In genomic region chr10:87696922-87697714, GRCh38 we compare ENCODE assay signal across 27 cellular contexts.
"Had no signal": no experiment of that assay in that cellular context is flagged by ENCODE, and none has a peak within 500 bp of the region (broad histone marks: within the 10 kb centered on the region; RNA-seq: fewer than 3 reads in every experiment).

No MANE protein-coding gene starts in this region.

- ATAC-seq: activated CD4-positive, CD25-positive, alpha-beta regulatory T cell treated with anti-CD3 and anti-CD28 coated beads, Interleukin-2, amount 50 U/mL, for 24 hours; body of pancreas; foreskin keratinocyte; heart left ventricle; stimulated activated naive B cell treated with anti-CD40 and anti-IgM and Interleukin-4, amounts not matched to agents 10 μg/mL and 1 μg/mL and 100 μg/mL, for 72 hours; upper lobe of right lung had no signal

- H3K27me3 ChIP-seq: body of pancreas, heart left ventricle, sigmoid colon, stomach, thyroid gland, upper lobe of right lung had no signal

- H3K27ac ChIP-seq: body of pancreas, coronary artery, dorsolateral prefrontal cortex, foreskin keratinocyte, heart left ventricle, sigmoid colon, stomach, thyroid gland, upper lobe of right lung, WERI-Rb-1 had no signal

- H3K9me3 ChIP-seq: body of pancreas, heart left ventricle, sigmoid colon, stomach, thyroid gland, upper lobe of right lung had no signal

- H3K36me3 Mint-ChIP-seq: activated naive CD8-positive, alpha-beta T cell; immature natural killer cell; memory B cell; stimulated activated naive B cell treated with anti-CD40 and anti-IgM and Interleukin-4, amounts not matched to agents 10 μg/mL and 1 μg/mL and 100 μg/mL, for 72 hours had no signal

- H3K4me3 ChIP-seq: body of pancreas, coronary artery, dorsolateral prefrontal cortex, heart left ventricle, sigmoid colon, stomach, thyroid gland, upper lobe of right lung had no signal

- H3K27ac Mint-ChIP-seq: activated naive CD8-positive, alpha-beta T cell; immature natural killer cell; memory B cell; nephron; stimulated activated naive B cell treated with anti-CD40 and anti-IgM and Interleukin-4, amounts not matched to agents 10 μg/mL and 1 μg/mL and 100 μg/mL, for 72 hours had no signal

- H3K4me3 Mint-ChIP-seq: activated naive CD8-positive, alpha-beta T cell; immature natural killer cell; memory B cell; nephron; stimulated activated naive B cell treated with anti-CD40 and anti-IgM and Interleukin-4, amounts not matched to agents 10 μg/mL and 1 μg/mL and 100 μg/mL, for 72 hours had no signal

- H3K4me1 Mint-ChIP-seq: immature natural killer cell; stimulated activated naive B cell treated with anti-CD40 and anti-IgM and Interleukin-4, amounts not matched to agents 10 μg/mL and 1 μg/mL and 100 μg/mL, for 72 hours had no signal

- H3K4me1 ChIP-seq: heart left ventricle, sigmoid colon had no signal

- H3K36me3 ChIP-seq: heart left ventricle, sigmoid colon, stomach, thyroid gland, upper lobe of right lung, WERI-Rb-1 had no signal

- H3K9me3 Mint-ChIP-seq: immature natural killer cell; memory B cell; nephron; stimulated activated naive B cell treated with anti-CD40 and anti-IgM and Interleukin-4, amounts not matched to agents 10 μg/mL and 1 μg/mL and 100 μg/mL, for 72 hours had no signal

- DNase-seq: activated CD4-positive, alpha-beta T cell treated with anti-CD3 and anti-CD28 coated beads for 48 hours; activated CD4-positive, alpha-beta T cell treated with anti-CD3 and anti-CD28 coated beads, Interleukin-2, amount 50 U/mL, for 48 hours; activated CD8-positive, alpha-beta memory T cell treated with anti-CD3 and anti-CD28 coated beads for 24 hours; activated effector memory CD4-positive, alpha-beta T cell treated with Interleukin-2 at 50 U/mL for 16 hours; activated naive CD4-positive, alpha-beta T cell treated with Interleukin-2 at 50 U/mL for 16 hours; aorta; body of pancreas; dorsolateral prefrontal cortex; effector memory CD4-positive, alpha-beta T cell; foreskin keratinocyte; heart left ventricle; hypothalamus; immature natural killer cell; kidney; sigmoid colon; stimulated activated CD4-positive, alpha-beta T cell treated with anti-CD3 and anti-CD28 coated beads, Interleukin-15, amount 100 ng/mL, for 24 hours; stimulated activated CD4-positive, alpha-beta T cell treated with anti-CD3 and anti-CD28 coated beads, Interleukin-2, amount 100 ng/mL, for 24 hours; stimulated activated naive B cell treated with anti-CD40 and anti-IgM and Interleukin-4, amounts not matched to agents 10 μg/mL and 1 μg/mL and 100 μg/mL, for 72 hours; stomach; thyroid gland; upper lobe of right lung; WERI-Rb-1 had no signal
